Comparison of ENCODE assay signal across 19 cellular contexts in genomic region chr1:221631551-221631950, GRCh38.
"Had no signal": no experiment of that assay in that cellular context is flagged by ENCODE, and none has a peak within 500 bp of the region (broad histone marks: within the 10 kb centered on the region; RNA-seq: fewer than 3 reads in every experiment).

No MANE protein-coding gene starts in this region.

- H3K4me3 Mint-ChIP-seq: naive thymus-derived CD8-positive, alpha-beta T cell; stimulated activated naive B cell treated with anti-CD40 and anti-IgM and Interleukin-4, amounts not matched to agents 10 μg/mL and 1 μg/mL and 100 μg/mL, for 72 hours; stimulated activated naive CD8-positive, alpha-beta T cell treated with anti-CD3 and anti-CD28 coated beads, Interleukin-15, amount 100 ng/mL, for 72 hours had no signal

- FAIRE-seq: kidney had no signal

- H3K27me3 ChIP-seq: esophagus muscularis mucosa, gastrocnemius medialis, neutrophil, sigmoid colon, testis, tibial nerve, upper lobe of right lung, vagina had no signal

- ATAC-seq: gastrocnemius medialis; mucosa of descending colon; naive thymus-derived CD8-positive, alpha-beta T cell; stimulated activated naive B cell treated with anti-CD40 and anti-IgM and Interleukin-4, amounts not matched to agents 10 μg/mL and 1 μg/mL and 100 μg/mL, for 72 hours; stimulated activated naive CD8-positive, alpha-beta T cell treated with anti-CD3 and anti-CD28 coated beads, Interleukin-15, amount 100 ng/mL, for 72 hours; upper lobe of right lung had no signal

- H3K4me1 Mint-ChIP-seq: naive thymus-derived CD8-positive, alpha-beta T cell; stimulated activated naive B cell treated with anti-CD40 and anti-IgM and Interleukin-4, amounts not matched to agents 10 μg/mL and 1 μg/mL and 100 μg/mL, for 72 hours; stimulated activated naive CD8-positive, alpha-beta T cell treated with anti-CD3 and anti-CD28 coated beads, Interleukin-15, amount 100 ng/mL, for 72 hours had no signal

- H3K36me3 Mint-ChIP-seq: naive thymus-derived CD8-positive, alpha-beta T cell; stimulated activated naive B cell treated with anti-CD40 and anti-IgM and Interleukin-4, amounts not matched to agents 10 μg/mL and 1 μg/mL and 100 μg/mL, for 72 hours had no signal

- DNase-seq: effector memory CD4-positive, alpha-beta T cell; gastrocnemius medialis; kidney; mucosa of descending colon; naive thymus-derived CD8-positive, alpha-beta T cell; posterior cingulate gyrus; sigmoid colon; stimulated activated CD4-positive, alpha-beta T cell treated with anti-CD3 and anti-CD28 coated beads, Interleukin-2, amount 100 ng/mL, for 24 hours; stimulated activated CD4-positive, alpha-beta T cell treated with anti-CD3 and anti-CD28 coated beads, Interleukin-4, amount 100 ng/mL, for 4 hours; stimulated activated naive B cell treated with anti-CD40 and anti-IgM and Interleukin-4, amounts not matched to agents 10 μg/mL and 1 μg/mL and 100 μg/mL, for 72 hours; stimulated activated naive CD8-positive, alpha-beta T cell treated with anti-CD3 and anti-CD28 coated beads, Interleukin-15, amount 100 ng/mL, for 72 hours; testis; upper lobe of right lung had no signal

- H3K36me3 ChIP-seq: esophagus muscularis mucosa, gastrocnemius medialis, neutrophil, sigmoid colon, tibial nerve, upper lobe of right lung, vagina had no signal

- H3K9me3 ChIP-seq: esophagus muscularis mucosa, gastrocnemius medialis, mucosa of descending colon, neutrophil, sigmoid colon, testis, tibial nerve, upper lobe of right lung, vagina had no signal

- H3K27me3 Mint-ChIP-seq: stimulated activated naive B cell treated with anti-CD40 and anti-IgM and Interleukin-4, amounts not matched to agents 10 μg/mL and 1 μg/mL and 100 μg/mL, for 72 hours; stimulated activated naive CD8-positive, alpha-beta T cell treated with anti-CD3 and anti-CD28 coated beads, Interleukin-15, amount 100 ng/mL, for 72 hours had no signal

- H3K27ac Mint-ChIP-seq: naive thymus-derived CD8-positive, alpha-beta T cell; stimulated activated naive B cell treated with anti-CD40 and anti-IgM and Interleukin-4, amounts not matched to agents 10 μg/mL and 1 μg/mL and 100 μg/mL, for 72 hours; stimulated activated naive CD8-positive, alpha-beta T cell treated with anti-CD3 and anti-CD28 coated beads, Interleukin-15, amount 100 ng/mL, for 72 hours had no signal

- H3K27ac ChIP-seq: epithelial cell of prostate, esophagus muscularis mucosa, gastrocnemius medialis, neutrophil, sigmoid colon, skin epidermis, testis, tibial nerve, upper lobe of right lung, vagina had no signal

- H3K9me3 Mint-ChIP-seq: stimulated activated naive B cell treated with anti-CD40 and anti-IgM and Interleukin-4, amounts not matched to agents 10 μg/mL and 1 μg/mL and 100 μg/mL, for 72 hours; stimulated activated naive CD8-positive, alpha-beta T cell treated with anti-CD3 and anti-CD28 coated beads, Interleukin-15, amount 100 ng/mL, for 72 hours had no signal

- H3K4me1 ChIP-seq: esophagus muscularis mucosa, gastrocnemius medialis, sigmoid colon, tibial nerve, upper lobe of right lung, vagina had no signal

- H3K4me3 ChIP-seq: esophagus muscularis mucosa, gastrocnemius medialis, mucosa of descending colon, sigmoid colon, skin epidermis, testis, tibial nerve, upper lobe of right lung, vagina had no signal
